13 cellular contexts compared by ENCODE assay signal in genomic region chr7:2203551-2204300, GRCh38. TPM values are rescaled to one million over a fixed set of nuclear protein-coding genes. Genes with fewer than 3 reads are reported as not detected.
DNase-seq lines count a peak whose midpoint lies in the region; ATAC-seq and TF ChIP-seq lines count a peak whose summit lies in the region.
"Had no signal": no experiment of that assay in that cellular context is flagged by ENCODE, and none has a peak within 500 bp of the region (broad histone marks: within the 10 kb centered on the region; RNA-seq: fewer than 3 reads in every experiment).

No MANE protein-coding gene starts in this region.

- peaks cover 9 to 22% (median 13%) of the 10 kb centered on the region in 3 donors for H3K4me1 Mint-ChIP-seq in naive B cell

- H3K27ac ChIP-seq in AG04450 (ENCODE audit: low read depth, low read length) (no peak overlapping the region), brain microvascular endothelial cell (no peak overlapping the region)

- H3K27me3 ChIP-seq in AG04450 (ENCODE audit: control insufficient read depth, insufficient read depth, low read length) (no peaks in the 10 kb centered on the region), brain microvascular endothelial cell (replicated peaks) (no peaks in the 10 kb centered on the region)

- H3K9me3 ChIP-seq in AG04450 (ENCODE audit: control insufficient read depth, insufficient read depth, low read length): no peaks in the 10 kb centered on the region

- H3K4me3 ChIP-seq in AG04450 (ENCODE audit: low read depth, low read length): no peak overlapping the region
- no peak overlapping the region for H3K4me3 ChIP-seq in brain microvascular endothelial cell (ENCODE audit: low read depth, low read length)

- POLR2A ChIA-PET in AG04450 (lab: Yijun Ruan, JAX): interaction anchor here (0.9 kb wide), 1 partner anchor 291 kb away, joined by 4 read pairs; no protein-coding TSS in a partner anchor

- ATAC-seq in GM21447 (IDR thresholded peaks at IDR 0.05; ENCODE audit: unreplicated experiment) (peak; percentile 57), naive B cell (ENCODE audit: low read depth in 2 of 2) (peak; percentile 43 to 55), GM18861 (IDR thresholded peaks at IDR 0.05; ENCODE audit: unreplicated experiment) (no peak)

- in situ Hi-C loops in brain microvascular endothelial cell (cut with HindIII; ENCODE audit: low pct_ligation_motif_present, low sequenced_read_pairs): no loop called here
- in situ Hi-C loops in G401 (cut with HindIII; ENCODE audit: low sequenced_read_pairs): no loop called here

- H3K27me3 Mint-ChIP-seq in naive B cell: no peaks in the 10 kb centered on the region
- H3K27me3 Mint-ChIP-seq: dendritic cell treated with granulocyte-macrophage colony-stimulating factor and Interleukin-4, amounts not matched to agents 40 ng/mL and 50 ng/mL, for 4 days had no signal

- H3K36me3 ChIP-seq in brain microvascular endothelial cell (replicated peaks): peaks cover 7% of the 10 kb centered on the region

- DNase-seq in AG04450 (ENCODE audit: low read depth, low spot score) (no peak), brain microvascular endothelial cell (no peak), naive B cell (no peak), DMS79 (lab: John Stamatoyannopoulos, UW) (no peak), G401 (ENCODE audit: low spot score) (no peak)
- DNase-seq in stimulated activated CD4-positive, alpha-beta T cell treated with anti-CD3 and anti-CD28 coated beads, Interleukin-2, amount 100 ng/mL, for 48 hours: no peak
- DNase-seq: activated CD4-positive, alpha-beta T cell treated with anti-CD3 and anti-CD28 coated beads, Interleukin-2, amount 50 U/mL, for 1 hour; activated naive CD4-positive, alpha-beta T cell treated with Interleukin-2 at 50 U/mL for 16 hours; NCI-H524 treated with DMSO at 0.1 percent for 48 hours; stimulated activated CD4-positive, alpha-beta T cell treated with anti-CD3 and anti-CD28 coated beads, Interleukin-12 subunit alpha, Interleukin-12 subunit beta, amount 100 ng/mL, for 4 hours had no signal

- H3K36me3 Mint-ChIP-seq in naive B cell: peaks cover 0 to 7% of the 10 kb centered on the region in 2 donors

- no peak overlapping the region for H3K4me3 Mint-ChIP-seq in naive B cell
- H3K4me3 Mint-ChIP-seq: dendritic cell treated with granulocyte-macrophage colony-stimulating factor and Interleukin-4, amounts not matched to agents 40 ng/mL and 50 ng/mL, for 4 days had no signal

- H3K9me3 Mint-ChIP-seq in naive B cell: no peaks in the 10 kb centered on the region
- H3K9me3 Mint-ChIP-seq: dendritic cell treated with granulocyte-macrophage colony-stimulating factor and Interleukin-4, amounts not matched to agents 40 ng/mL and 50 ng/mL, for 4 days had no signal

- peak overlapping the region in 2 of 6 donors; percentile 33 to 89 for H3K27ac Mint-ChIP-seq in naive B cell
- H3K27ac Mint-ChIP-seq: dendritic cell treated with granulocyte-macrophage colony-stimulating factor and Interleukin-4, amounts not matched to agents 40 ng/mL and 50 ng/mL, for 4 days had no signal

- CTCF ChIA-PET in AG04450 (lab: Charles Lee): interaction anchor here (0.8 to 1.7 kb wide), 3 partner anchors 9 to 144 kb away, joined by 4 to 6 read pairs (median 5); no protein-coding TSS in a partner anchor

- TF ChIP-seq CTCF in AG04450 (IDR thresholded peaks at IDR 0.05; ENCODE audit: low read depth, low read length) (0 out of 2 replicates have a peak, but pooled peaks have one; percentile 7), brain microvascular endothelial cell (IDR thresholded peaks at IDR 0.05; ENCODE audit: low read depth, low read length, missing control alignments) (peak; percentile 15)

RNA-seq across cellular contexts. Expression of gene MAD1L1, which starts 29.0 kb away (rescaled TPM):
- polyA plus RNA-seq in AG04450 (2011; rRNA removed): 11.9 and 13.5 TPM in 2 replicates
- polyA minus RNA-seq in AG04450 (2011; rRNA and poly(A)+ RNA removed): 21.9 and 24.0 TPM in 2 replicates
- 100 to 1,000 TPM; 109 to 209 (median 158) TPM for polyA plus RNA-seq in naive B cell (ENCODE audit: low read depth in 6 of 6)
- 77.8 and 163 TPM in 2 replicates for total RNA-seq in G401 (2014; rRNA removed; shearing (Covaris generic))

RNA-seq across cellular contexts. Expression of gene MRM2, which starts 38.3 kb away (rescaled TPM):
- 17.7 and 18.4 TPM in 2 replicates for polyA plus RNA-seq in AG04450 (2011; rRNA removed)
- 8.6 and 13.1 TPM in 2 replicates for polyA minus RNA-seq in AG04450 (2011; rRNA and poly(A)+ RNA removed)
- 10 to 100 TPM; 29.2 to 64.2 (median 46.1) TPM for polyA plus RNA-seq in naive B cell (ENCODE audit: low read depth in 6 of 6)
- total RNA-seq in G401 (2014; rRNA removed; shearing (Covaris generic)): 57.5 and 57.8 TPM in 2 replicates

RNA-seq across cellular contexts. Expression of gene NUDT1, which starts 38.3 kb away (rescaled TPM):
- polyA plus RNA-seq in AG04450 (2011; rRNA removed): 11.5 and 15.2 TPM in 2 replicates
- polyA minus RNA-seq in AG04450 (2011; rRNA and poly(A)+ RNA removed): 14.3 and 15.7 TPM in 2 replicates
- polyA plus RNA-seq in naive B cell (ENCODE audit: low read depth in 6 of 6): 10 to 100 TPM; 50.8 to 78.8 (median 59.4) TPM
- 31.4 and 37.8 TPM in 2 replicates for total RNA-seq in G401 (2014; rRNA removed; shearing (Covaris generic))
